In genomic region chr5:115544371-115545064, GRCh38 we compare ENCODE assay signal across 8 cellular contexts. TPM values are rescaled to one million over a fixed set of nuclear protein-coding genes. Genes with fewer than 3 reads are reported as not detected.
DNase-seq lines count a peak whose midpoint lies in the region; ATAC-seq, FAIRE-seq and TF ChIP-seq lines count a peak whose summit lies in the region.

FEM1C (minus strand) TSS chr5:115544775; CDS start chr5:115543493, 1,282 bp downstream.

- peak within 1 kb of the TSS; percentile 88 for H2AFZ ChIP-seq in Loucy (ENCODE audit: low read length)

- no peak for TF ChIP-seq CTCF in Loucy (conservative IDR thresholded peaks at IDR 0.05; ENCODE audit: low read length)
- TF ChIP-seq CTCF in fibroblast of the aortic adventitia (IDR thresholded peaks at IDR 0.05; ENCODE audit: insufficient read depth, low read length): no peak
- no peak for TF ChIP-seq CTCF in nephron progenitor cell (IDR thresholded peaks at IDR 0.05)

- H3K9me3 Mint-ChIP-seq in nephron progenitor cell: peaks cover 16% of the 10 kb centered on the region
- peaks cover 5 to 7% of the 10 kb centered on the region in 2 donors for H3K9me3 Mint-ChIP-seq in stimulated activated naive CD8-positive, alpha-beta T cell treated with anti-CD3 and anti-CD28 coated beads, Interleukin-15, amount 100 ng/mL, for 72 hours

- TF ChIP-seq POLR2A in H54 (IDR thresholded peaks at IDR 0.05; ENCODE audit: low read depth, low read length) (peak; percentile 99), Raji (IDR thresholded peaks at IDR 0.05; ENCODE audit: insufficient read depth, low read depth, low read length) (peak; percentile 93)

- H3K79me2 ChIP-seq in Loucy (ENCODE audit: insufficient read depth, low read length): peaks cover 45% of the 10 kb centered on the region

- H3K4me3 ChIP-seq in Loucy (ENCODE audit: low read length, poor library complexity, severe bottlenecking) (peak within 1 kb of the TSS; percentile 85), fibroblast of the aortic adventitia (ENCODE audit: low read depth, low read length) (peak within 1 kb of the TSS; percentile 85)

- peak; percentile 98 for ATAC-seq in stimulated activated naive CD8-positive, alpha-beta T cell treated with anti-CD3 and anti-CD28 coated beads, Interleukin-15, amount 100 ng/mL, for 72 hours

- H3K9me3 ChIP-seq in Loucy (ENCODE audit: insufficient read depth, low read depth, low read length): peaks cover 4% of the 10 kb centered on the region; the same call in 1 of the 2 replicates

- DNase-seq in EL: peak; percentile 98
- peak; percentile 92 for DNase-seq in H54 (ENCODE audit: insufficient read length, low spot score)
- DNase-seq in activated effector memory CD4-positive, alpha-beta T cell treated with Interleukin-2 at 50 U/mL for 16 hours: peak; percentile 93
- peak; percentile 96 for DNase-seq in fibroblast of the aortic adventitia (ENCODE audit: low read depth)
- peak; percentile 99 for DNase-seq in nephron progenitor cell
- peak; percentile 93 to 94 for DNase-seq in stimulated activated naive CD8-positive, alpha-beta T cell treated with anti-CD3 and anti-CD28 coated beads, Interleukin-15, amount 100 ng/mL, for 72 hours

- H3K4me3 Mint-ChIP-seq in nephron progenitor cell: peak within 1 kb of the TSS; percentile 95
- H3K4me3 Mint-ChIP-seq in stimulated activated naive CD8-positive, alpha-beta T cell treated with anti-CD3 and anti-CD28 coated beads, Interleukin-15, amount 100 ng/mL, for 72 hours: peak within 1 kb of the TSS; percentile 91 to 99

- FAIRE-seq in H54 (lab: Jason Lieb, UNC): no peak

- no peaks in the 10 kb centered on the region for H3K27me3 Mint-ChIP-seq in nephron progenitor cell (ENCODE audit: low read depth, poor library complexity)
- no peaks in the 10 kb centered on the region for H3K27me3 Mint-ChIP-seq in stimulated activated naive CD8-positive, alpha-beta T cell treated with anti-CD3 and anti-CD28 coated beads, Interleukin-15, amount 100 ng/mL, for 72 hours

- H3F3A ChIP-seq in Loucy (ENCODE audit: low read depth): no peaks in the 10 kb centered on the region

- no peaks in the 10 kb centered on the region for H3K9me2 ChIP-seq in Loucy (replicated peaks; ENCODE audit: low read depth, low read length)

- peak within 1 kb of the TSS; percentile 99 for H3K27ac Mint-ChIP-seq in nephron progenitor cell
- H3K27ac Mint-ChIP-seq in stimulated activated naive CD8-positive, alpha-beta T cell treated with anti-CD3 and anti-CD28 coated beads, Interleukin-15, amount 100 ng/mL, for 72 hours: peak within 1 kb of the TSS; percentile 98 to 100

- H3K4me1 ChIP-seq in Loucy (ENCODE audit: insufficient read depth, low read length, poor library complexity, severe bottlenecking): no peaks in the 10 kb centered on the region

- peaks cover 37% of the 10 kb centered on the region for H3K4me1 Mint-ChIP-seq in nephron progenitor cell
- H3K4me1 Mint-ChIP-seq in stimulated activated naive CD8-positive, alpha-beta T cell treated with anti-CD3 and anti-CD28 coated beads, Interleukin-15, amount 100 ng/mL, for 72 hours: peaks cover 55% of the 10 kb centered on the region

- H3K4me2 ChIP-seq in Loucy (ENCODE audit: low read depth, low read length, poor library complexity, severe bottlenecking): peak within 1 kb of the TSS; percentile 84

- peaks cover 29% of the 10 kb centered on the region for H3K36me3 Mint-ChIP-seq in nephron progenitor cell (ENCODE audit: low read depth)

- peaks cover 44% of the 10 kb centered on the region for H4K20me1 ChIP-seq in Loucy (ENCODE audit: insufficient read depth, low read length, poor library complexity, severe bottlenecking)

- no peaks in the 10 kb centered on the region for H3K27me3 ChIP-seq in Loucy (ENCODE audit: insufficient read depth, low read length, poor library complexity, severe bottlenecking)

- no peaks in the 10 kb centered on the region for H3K36me3 ChIP-seq in Loucy (ENCODE audit: insufficient read depth, low read length)

- H3K9ac ChIP-seq in Loucy (ENCODE audit: low read depth, low read length, poor library complexity, severe bottlenecking): peak within 1 kb of the TSS; percentile 89

RNA-seq across cellular contexts. Expression of gene FEM1C, which starts in this region (rescaled TPM):
- 9.4 and 31.7 TPM in 2 replicates for total RNA-seq in fibroblast of the aortic adventitia (ENCODE audit: low replicate concordance)

Comparison
In these comparisons a context has a peak if more than half of its experiments do, and no peak if none do; other contexts are left out.
1. Peak in every context shown above with its lines: DNase-seq, ATAC-seq and H3K4me3 ChIP-seq.